In the genomic region with DNA sequence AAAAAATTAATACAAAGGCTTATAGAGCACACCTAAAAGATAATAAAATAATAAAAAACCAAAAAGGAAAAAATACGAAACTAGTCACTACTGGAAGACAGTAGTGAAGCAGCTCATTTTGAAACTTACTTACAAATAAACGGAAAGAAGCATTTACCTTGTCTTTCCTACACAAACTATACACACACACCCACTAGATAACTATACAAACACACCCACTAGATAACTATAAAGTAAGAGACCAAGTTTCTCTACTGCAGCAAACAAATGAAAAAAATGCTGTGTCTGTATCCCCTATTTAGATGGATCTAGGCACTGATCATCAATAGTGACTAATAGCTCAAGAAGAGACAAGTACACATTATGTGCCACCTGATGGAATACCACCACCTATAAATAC, we compare ENCODE assay signal across 20 cellular contexts.
"Had no signal": no experiment of that assay in that cellular context is flagged by ENCODE, and none has a peak within 500 bp of the region (broad histone marks: within the 10 kb centered on the region; RNA-seq: fewer than 3 reads in every experiment).

No MANE protein-coding gene starts in this region.

- H3K4me3 ChIP-seq: coronary artery, esophagus squamous epithelium, gastrocnemius medialis, heart left ventricle, neural progenitor cell, upper lobe of left lung had no signal

- H3K27ac ChIP-seq: coronary artery, esophagus squamous epithelium, gastrocnemius medialis, heart left ventricle, neural progenitor cell, upper lobe of left lung, VCaP had no signal

- DNase-seq: activated CD4-positive, alpha-beta T cell treated with anti-CD3 and anti-CD28 coated beads, Interleukin-2, amount 50 U/mL, for 4 hours; activated naive CD8-positive, alpha-beta T cell treated with anti-CD3 and anti-CD28 coated beads, Interleukin-2, amount 10 ng/mL, durations not matched to agents 7 days and 5 days; amygdala; cerebellar nuclear complex; esophagus squamous epithelium; gastrocnemius medialis; heart left ventricle; islet precursor cell; left cardiac atrium; retina; stimulated activated CD4-positive, alpha-beta T cell treated with anti-CD3 and anti-CD28 coated beads, Interleukin-2, amount 100 ng/mL, for 48 hours; stimulated activated CD8-positive, alpha-beta memory T cell treated with anti-CD3 and anti-CD28 coated beads, Interleukin-4, amount 100 ng/mL, for 48 hours; stimulated activated naive CD4-positive, alpha-beta T cell; upper lobe of left lung had no signal

- H3K4me2 ChIP-seq: neural progenitor cell had no signal

- H3K27me3 Mint-ChIP-seq: activated naive CD8-positive, alpha-beta T cell treated with anti-CD3 and anti-CD28 coated beads, Interleukin-2, amount 10 ng/mL, durations not matched to agents 7 days and 5 days; memory B cell had no signal

- H3K4me3 Mint-ChIP-seq: activated naive CD8-positive, alpha-beta T cell treated with anti-CD3 and anti-CD28 coated beads, Interleukin-2, amount 10 ng/mL, durations not matched to agents 7 days and 5 days; memory B cell; neural progenitor cell; T-helper 2 cell treated with Interferon-gamma antibody and Interleukin-4, amounts not matched to agents 5 μg/mL and 100 μg/mL, for 36 hours had no signal

- H3K9me3 Mint-ChIP-seq: activated naive CD8-positive, alpha-beta T cell treated with anti-CD3 and anti-CD28 coated beads, Interleukin-2, amount 10 ng/mL, durations not matched to agents 7 days and 5 days; memory B cell; neural progenitor cell; T-helper 2 cell treated with Interferon-gamma antibody and Interleukin-4, amounts not matched to agents 5 μg/mL and 100 μg/mL, for 36 hours had no signal

- H3K27me3 ChIP-seq: esophagus squamous epithelium, gastrocnemius medialis, heart left ventricle, neural progenitor cell, upper lobe of left lung had no signal

- H3K9ac ChIP-seq: neural progenitor cell had no signal

- ATAC-seq: activated CD4-positive, CD25-positive, alpha-beta regulatory T cell treated with anti-CD3 and anti-CD28 coated beads, Interleukin-2, amount 50 U/mL, for 24 hours; gastrocnemius medialis; heart left ventricle; left cardiac atrium had no signal

- H3K27ac Mint-ChIP-seq: activated naive CD8-positive, alpha-beta T cell treated with anti-CD3 and anti-CD28 coated beads, Interleukin-2, amount 10 ng/mL, durations not matched to agents 7 days and 5 days; memory B cell; neural progenitor cell; T-helper 2 cell treated with Interferon-gamma antibody and Interleukin-4, amounts not matched to agents 5 μg/mL and 100 μg/mL, for 36 hours had no signal

- H2AFZ ChIP-seq: neural progenitor cell had no signal

- H3K4me1 ChIP-seq: upper lobe of left lung had no signal

- H3K9me3 ChIP-seq: esophagus squamous epithelium, gastrocnemius medialis, heart left ventricle, upper lobe of left lung had no signal
